ENCODE assay signal across 8 cellular contexts in the genomic region with DNA sequence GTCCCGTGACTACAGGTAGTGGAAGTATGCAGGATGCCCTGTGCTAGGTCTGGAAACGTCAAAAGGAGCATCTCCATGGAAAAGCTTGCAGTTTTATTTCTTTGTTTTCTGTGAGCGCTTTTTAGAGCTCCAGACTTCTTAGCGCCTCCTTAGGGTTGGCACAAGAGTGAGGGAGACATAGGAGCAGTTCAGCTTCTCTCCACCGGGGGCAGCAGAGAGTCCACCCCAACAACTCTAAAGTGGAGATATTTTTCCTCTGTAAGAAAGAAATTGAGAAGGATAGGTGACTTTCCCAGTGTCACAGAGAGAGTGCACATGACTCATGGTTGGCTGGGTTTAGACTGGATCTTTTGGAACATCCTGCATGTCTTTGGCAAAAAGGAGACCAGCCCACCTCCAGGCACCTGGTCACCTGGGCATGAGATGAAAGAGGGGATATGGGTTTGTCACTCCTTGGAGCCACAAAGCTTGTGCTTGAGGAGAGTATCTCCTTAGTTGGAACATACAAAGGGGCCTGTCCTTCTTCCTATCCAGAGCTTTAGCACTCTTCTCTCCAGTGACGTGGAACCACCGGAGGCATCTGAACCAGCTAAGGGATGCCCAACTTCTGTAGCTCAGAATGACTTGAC.
A peak's percentile ranks its signal among the peaks of the same experiment; 100 is the strongest.
DNase-seq lines count a peak whose midpoint lies in the region; ATAC-seq and TF ChIP-seq lines count a peak whose summit lies in the region.

No MANE protein-coding gene starts in this region.

- TF ChIP-seq CTCF in WERI-Rb-1 (IDR thresholded peaks at IDR 0.05; ENCODE audit: low read depth, low read length) (peak; percentile 91), gastroesophageal sphincter (IDR thresholded peaks at IDR 0.05) (peak in 2 of 4 experiments; percentile 17 to 45)

- TF ChIP-seq EP300 in gastroesophageal sphincter (IDR thresholded peaks at IDR 0.05), result no peak

- peak; percentile 74 for ATAC-seq in GM18861 (IDR thresholded peaks at IDR 0.05; ENCODE audit: unreplicated experiment)
- no peak for ATAC-seq in gastroesophageal sphincter

- TF ChIP-seq POLR2A in gastroesophageal sphincter (IDR thresholded peaks at IDR 0.05), result no peak

- H3K27me3 ChIP-seq in WERI-Rb-1 (ENCODE audit: insufficient read depth, low read depth, severe bottlenecking) (peaks cover 20% of the 10 kb centered on the region), gastroesophageal sphincter (no peaks in the 10 kb centered on the region)

- 41 to 61% methylated on average over 4 to 7 of the region's 7 CpGs for WGBS in gastroesophageal sphincter (ENCODE audit: low coverage in 1 of 2), 2 donors

- H3K36me3 ChIP-seq in WERI-Rb-1 (no peaks in the 10 kb centered on the region), gastroesophageal sphincter (no peaks in the 10 kb centered on the region)

- H3K4me3 ChIP-seq in WERI-Rb-1 (ENCODE audit: low read depth, low read length) (no peak overlapping the region), gastroesophageal sphincter (no peak overlapping the region)

- no peaks in the 10 kb centered on the region for H3K9me3 ChIP-seq in WERI-Rb-1 (ENCODE audit: severe bottlenecking)
- H3K9me3 ChIP-seq in gastroesophageal sphincter, result no peaks in the 10 kb centered on the region

- in situ Hi-C loops in Caki2 (cut with HindIII; ENCODE audit: low pct_unique_long_range_greater_than_20kb, low sequenced_read_pairs), result no loop called here

- H3K27ac ChIP-seq in WERI-Rb-1 (no peak overlapping the region), gastroesophageal sphincter (no peak overlapping the region)

- no peaks in the 10 kb centered on the region for H3K4me1 ChIP-seq in gastroesophageal sphincter

- DNase-seq in Caki2 (ENCODE audit: low read depth), result peak; percentile 55
- DNase-seq in HS-5 (ENCODE audit: low read depth), result peak; percentile 8
- DNase-seq in WERI-Rb-1, result peak; percentile 61
- DNase-seq in islet precursor cell, result peak; percentile 76
- DNase-seq in activated gamma-delta T cell treated with Interleukin-2 at 50 U/mL for 16 hours, result no peak
- DNase-seq in NCI-H187 treated with DMSO at 0.1 percent for 48 hours (lab: John Stamatoyannopoulos, UW), result no peak

Comparison
In these comparisons a context has a peak if more than half of its experiments do, and no peak if none do; other contexts are left out.
1. DNase-seq: peak in Caki2 (single experiment), HS-5 (single experiment), WERI-Rb-1 (single experiment) and islet precursor cell (single experiment); none in activated gamma-delta T cell treated with Interleukin-2 at 50 U/mL for 16 hours (single experiment) and NCI-H187 treated with DMSO at 0.1 percent for 48 hours (single experiment).